ENCODE assay signal across 13 cellular contexts in the genomic region with DNA sequence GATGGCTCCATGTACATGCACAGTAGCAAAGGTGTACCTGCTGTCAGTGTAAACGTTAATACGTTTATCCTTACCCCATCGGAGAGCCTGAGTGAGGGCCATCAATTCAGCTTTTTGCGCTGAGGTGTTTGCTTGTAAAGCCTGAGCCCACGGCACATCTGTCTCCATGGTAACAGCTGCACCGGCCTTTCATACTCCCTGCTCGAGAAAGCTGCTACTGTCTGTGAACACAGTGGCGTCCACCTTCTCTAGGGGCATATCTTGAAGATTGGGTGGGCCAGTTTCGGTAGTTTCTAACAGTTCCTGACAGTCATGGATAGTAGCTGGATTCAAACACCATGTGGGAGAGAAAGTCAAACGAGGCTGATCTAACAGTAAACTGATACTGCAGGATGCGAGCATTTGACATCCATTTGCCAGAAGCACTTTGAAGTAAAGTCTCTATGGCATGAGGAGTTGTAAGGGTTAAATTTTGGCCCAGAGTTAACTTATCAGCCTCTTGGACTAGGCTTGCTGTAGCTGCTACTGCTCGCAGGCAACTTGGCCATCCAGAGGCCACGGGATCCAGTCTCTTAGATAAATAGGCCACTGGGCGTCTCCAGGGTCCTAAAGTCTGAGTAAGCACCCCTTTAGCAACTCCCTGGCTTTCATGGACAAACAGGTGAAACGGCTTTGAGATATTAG. TPM values are rescaled to one million over a fixed set of nuclear protein-coding genes. Genes with fewer than 3 reads are reported as not detected.
DNase-seq lines count a peak whose midpoint lies in the region; ATAC-seq, FAIRE-seq and TF ChIP-seq lines count a peak whose summit lies in the region.
"Had no signal": no experiment of that assay in that cellular context is flagged by ENCODE, and none has a peak within 500 bp of the region (broad histone marks: within the 10 kb centered on the region; RNA-seq: fewer than 3 reads in every experiment).

No MANE protein-coding gene starts in this region.

- H3K4me3 ChIP-seq in fibroblast of pulmonary artery (replicated peaks; ENCODE audit: low read depth, low read length) (no peak overlapping the region), right lobe of liver (no peak overlapping the region)
- H3K4me3 ChIP-seq: skin epidermis had no signal

- FAIRE-seq in urothelium cell line (lab: Jason Lieb, UNC), result no peak

- peaks cover 3% of the 10 kb centered on the region for H3K4me1 Mint-ChIP-seq in endothelial cell (ENCODE audit: unreplicated experiment)

- H3K4me3 Mint-ChIP-seq in endothelial cell (ENCODE audit: unreplicated experiment), result no peak overlapping the region
- H3K4me3 Mint-ChIP-seq: activated CD4-positive, alpha-beta memory T cell treated with anti-CD3 and anti-CD28 coated beads, Interleukin-2, amount 10 ng/mL, durations not matched to agents 7 days and 5 days had no signal

- H3K36me3 Mint-ChIP-seq in endothelial cell (ENCODE audit: low read depth, unreplicated experiment), result no peaks in the 10 kb centered on the region

- H3K4me1 ChIP-seq in right lobe of liver, result peaks cover 0 to 5% (median 0%) of the 10 kb centered on the region in 4 donors

- H3K27ac ChIP-seq in right lobe of liver, result no peak overlapping the region
- H3K27ac ChIP-seq: skin epidermis had no signal

- no peak for TF ChIP-seq CTCF in fibroblast of pulmonary artery (IDR thresholded peaks at IDR 0.05; ENCODE audit: low read length, missing control alignments)
- TF ChIP-seq CTCF in right lobe of liver (IDR thresholded peaks at IDR 0.05), result no peak
- TF ChIP-seq CTCF in endothelial cell (IDR thresholded peaks at IDR 0.05; ENCODE audit: unreplicated experiment), result no peak

- intact Hi-C loops in right lobe of liver (cut with DNase I), result no loop called here
- intact Hi-C loops in left colon (cut with DNase I, micrococcal nuclease), result no loop called here

- 58% methylated on average over 5 of the region's 15 CpGs for WGBS in right lobe of liver (ENCODE audit: insufficient coverage, low coverage, low lambda C conversion rate, missing lambda C conversion rate)

- H3K36me3 ChIP-seq in right lobe of liver, result no peaks in the 10 kb centered on the region

- no peaks in the 10 kb centered on the region for H3K27me3 ChIP-seq in right lobe of liver

- no peak for TF ChIP-seq POLR2A in right lobe of liver (IDR thresholded peaks at IDR 0.05)

- H3K27ac Mint-ChIP-seq in endothelial cell (ENCODE audit: unreplicated experiment), result no peak overlapping the region
- H3K27ac Mint-ChIP-seq: activated CD4-positive, alpha-beta memory T cell treated with anti-CD3 and anti-CD28 coated beads, Interleukin-2, amount 10 ng/mL, durations not matched to agents 7 days and 5 days had no signal

- H3K27me3 Mint-ChIP-seq in endothelial cell (ENCODE audit: unreplicated experiment), result no peaks in the 10 kb centered on the region

- ATAC-seq in right lobe of liver, result peak; percentile 21 to 72 (median 52)
- ATAC-seq in HG02588 (IDR thresholded peaks at IDR 0.05; ENCODE audit: unreplicated experiment), result no peak
- no peak for ATAC-seq in left colon

- H3K9me3 Mint-ChIP-seq in endothelial cell (ENCODE audit: unreplicated experiment), result no peaks in the 10 kb centered on the region
- H3K9me3 Mint-ChIP-seq: activated CD4-positive, alpha-beta memory T cell treated with anti-CD3 and anti-CD28 coated beads, Interleukin-2, amount 10 ng/mL, durations not matched to agents 7 days and 5 days had no signal

- H3K9me3 ChIP-seq in right lobe of liver, result no peaks in the 10 kb centered on the region

- peak; percentile 88 for DNase-seq in A172 (ENCODE audit: low spot score)
- peak; percentile 61 for DNase-seq in NCI-H2227 treated with DMSO at 0.1 percent for 48 hours (lab: John Stamatoyannopoulos, UW)
- peak; percentile 36 for DNase-seq in fibroblast of pulmonary artery (ENCODE audit: low read depth)
- peak in 2 of 3 donors; percentile 70 for DNase-seq in right lobe of liver
- DNase-seq in urothelium cell line (ENCODE audit: low spot score), result no peak
- no peak for DNase-seq in endothelial cell (ENCODE audit: low spot score)
- no peak for DNase-seq in left colon
- DNase-seq: activated CD4-positive, alpha-beta memory T cell treated with anti-CD3 and anti-CD28 coated beads, Interleukin-2, amount 10 ng/mL, durations not matched to agents 7 days and 5 days; GF-D8; mammary epithelial cell; NCI-H1694 treated with DMSO at 0.1 percent for 48 hours had no signal

RNA-seq across cellular contexts. Expression of gene RHOBTB3, which starts 21.0 kb away (rescaled TPM):
- total RNA-seq in A172 (2014; rRNA removed; shearing (Covaris generic)), result 199 and 274 TPM in 2 replicates
- total RNA-seq in right lobe of liver (10 to 100 TPM; 24.1 to 49.1 (median 38.9) TPM), endothelial cell (ENCODE audit: unreplicated experiment) (22.8 TPM), left colon (10 to 100 TPM; 49.8 to 54.0 TPM)

RNA-seq across cellular contexts. Expression of gene SPATA9, which starts 27.3 kb away (rescaled TPM):
- not detected in 2 replicates for total RNA-seq in A172 (2014; rRNA removed; shearing (Covaris generic))
- total RNA-seq in right lobe of liver (under 1 TPM in 4 of 6 experiments, not detected in 2; 0.35 to 0.55 (median 0.38) TPM), endothelial cell (ENCODE audit: unreplicated experiment) (0.33 TPM), left colon (under 1 TPM; 0.31 to 0.49 TPM)
- total RNA-seq: activated CD4-positive, alpha-beta memory T cell treated with anti-CD3 and anti-CD28 coated beads, Interleukin-2, amount 10 ng/mL, durations not matched to agents 7 days and 5 days; mammary epithelial cell had no signal

Comparison
In these comparisons a context has a peak if more than half of its experiments do, and no peak if none do; other contexts are left out.
1. DNase-seq: peak in A172 (single experiment), NCI-H2227 treated with DMSO at 0.1 percent for 48 hours (single experiment), fibroblast of pulmonary artery (single experiment) and right lobe of liver (2 of 3); none in urothelium cell line (single experiment), endothelial cell (single experiment) and left colon (0 of 2).
2. ATAC-seq: peak in right lobe of liver (4 of 4); none in HG02588 (single experiment) and left colon (single experiment).